8 cellular contexts compared by ENCODE assay signal in the genomic region with DNA sequence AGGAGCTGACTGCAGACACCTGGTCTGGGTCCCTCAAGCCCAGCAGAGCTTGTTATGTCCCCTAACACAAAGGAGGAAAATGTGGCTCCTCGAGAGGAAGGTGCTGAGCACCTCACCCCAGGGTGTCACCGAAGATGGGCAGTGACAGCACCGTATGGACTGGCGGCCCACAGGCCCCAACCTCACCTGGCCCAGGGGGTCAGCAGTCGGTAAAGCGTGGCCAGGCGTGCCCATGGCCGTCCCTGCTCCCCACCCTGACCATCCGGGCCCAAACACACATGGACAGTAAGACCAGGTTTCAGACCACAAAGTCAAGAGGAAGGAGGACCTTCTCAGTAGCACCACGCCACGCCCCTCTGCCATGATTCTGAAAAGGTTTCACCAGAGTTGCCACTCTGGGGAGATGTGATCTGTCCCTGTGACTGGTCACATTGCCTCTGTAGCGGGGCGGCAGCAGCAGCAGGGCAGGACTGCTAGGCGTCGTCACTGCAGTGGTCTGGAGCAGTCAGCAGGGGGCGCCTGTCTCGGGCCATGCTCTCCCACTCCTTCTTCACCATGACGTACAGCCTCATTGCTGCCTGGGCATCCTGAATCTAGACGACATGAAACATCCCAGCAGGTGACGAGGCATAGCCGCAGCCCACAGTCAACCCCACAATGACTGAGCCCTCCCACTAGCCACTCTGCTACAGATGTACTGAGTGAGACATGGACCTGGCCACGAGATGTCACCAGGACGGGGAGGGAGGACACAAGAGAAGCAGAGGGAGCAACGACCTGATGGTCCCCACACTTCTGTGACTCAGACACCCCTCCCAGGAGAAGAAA. TPM values are rescaled to one million over a fixed set of nuclear protein-coding genes. Genes with fewer than 3 reads are reported as not detected.
DNase-seq lines count a peak whose midpoint lies in the region; ATAC-seq and TF ChIP-seq lines count a peak whose summit lies in the region.

No MANE protein-coding gene starts in this region.

- peaks cover 59% of the 10 kb centered on the region for H3K36me3 ChIP-seq in DND-41 (ENCODE audit: insufficient read depth, low read length)

- TF ChIP-seq CTCF in DND-41 (IDR thresholded peaks at IDR 0.05; ENCODE audit: borderline replicate concordance, extremely low read depth, low read length, poor library complexity, severe bottlenecking), result peak; percentile 85
- TF ChIP-seq CTCF in choroid plexus epithelial cell (conservative IDR thresholded peaks at IDR 0.05; ENCODE audit: low read depth, low read length), result peak; percentile 93
- TF ChIP-seq CTCF in lower leg skin (IDR thresholded peaks at IDR 0.05), result peak in 1 of 3 donors; percentile 89

- TF ChIP-seq POLR2A in lower leg skin (IDR thresholded peaks at IDR 0.05), result no peak

- H3K4me3 ChIP-seq in DND-41 (ENCODE audit: low read depth in 1 of 2, low read length in 2 of 2) (no peak overlapping the region), choroid plexus epithelial cell (ENCODE audit: low read depth, low read length) (no peak overlapping the region), lower leg skin (ENCODE audit: low read depth, poor library complexity, severe bottlenecking) (no peak overlapping the region)

- no peaks in the 10 kb centered on the region for H3K79me2 ChIP-seq in DND-41 (ENCODE audit: insufficient read depth, low read length)

- no peaks in the 10 kb centered on the region for H3K9me3 ChIP-seq in DND-41 (ENCODE audit: insufficient read depth, low read length, severe bottlenecking)

- WGBS in lower leg skin, 2 donors, result 55 to 62% methylated on average over 24 of the region's 24 CpGs

- no peaks in the 10 kb centered on the region for H3K27me3 ChIP-seq in DND-41 (ENCODE audit: insufficient read depth, low read length, poor library complexity)

- H2AFZ ChIP-seq in DND-41 (ENCODE audit: low read depth, low read length), result no peak overlapping the region

- peaks cover 15% of the 10 kb centered on the region for H4K20me1 ChIP-seq in DND-41 (ENCODE audit: insufficient read depth, low read length)

- H3K27ac ChIP-seq in DND-41 (ENCODE audit: low read length), result no peak overlapping the region

- no peak overlapping the region for H3K9ac ChIP-seq in DND-41 (ENCODE audit: low read depth, low read length)

- ATAC-seq in DND-41 (ENCODE audit: insufficient read depth, low read depth) (peak; percentile 87), HG03045 (IDR thresholded peaks at IDR 0.05; ENCODE audit: unreplicated experiment) (peak; percentile 48)

- DNase-seq in DND-41, result peak; percentile 67
- peak; percentile 61 for DNase-seq in NCI-H69 (lab: John Stamatoyannopoulos, UW)
- DNase-seq in activated CD4-positive, alpha-beta T cell treated with anti-CD3 and anti-CD28 coated beads, Interleukin-2, amount 50 U/mL, for 24 hours (ENCODE audit: low read depth in 1 of 2, low spot score in 1 of 2), result peak; percentile 63 to 69
- peak; percentile 85 for DNase-seq in choroid plexus epithelial cell (ENCODE audit: low read depth)
- peak; percentile 40 to 92 for DNase-seq in lower leg skin (ENCODE audit: low spot score in 2 of 2)
- DNase-seq in stimulated activated CD4-positive, alpha-beta T cell treated with anti-CD3 and anti-CD28 coated beads, TNF-alpha, amount 100 ng/mL, for 24 hours (ENCODE audit: low read depth in 3 of 3), result peak; percentile 63 to 80 (median 73)
- DNase-seq in GOT3 (lab: John Stamatoyannopoulos, UW), result no peak

- no peaks in the 10 kb centered on the region for H3K4me1 ChIP-seq in DND-41 (ENCODE audit: insufficient read depth, low read length)

- intact Hi-C loops in lower leg skin (cut with DNase I; ENCODE audit: low total_unique reads), result loop anchor here (5.0 kb wide), 1 partner anchor 81 kb away; no protein-coding TSS in a partner anchor

- no peak overlapping the region for H3K4me2 ChIP-seq in DND-41 (ENCODE audit: insufficient read depth, low read length)

RNA-seq across cellular contexts. Expression of a gene that starts 11.1 kb away (rescaled TPM):
- 10 to 100 TPM; 18.8 to 26.5 (median 24.6) TPM for total RNA-seq in lower leg skin

RNA-seq across cellular contexts. Expression of a gene that starts 15.5 kb away (rescaled TPM):
- total RNA-seq in lower leg skin, result 1 to 10 TPM; 1.1 to 2.7 (median 1.8) TPM

RNA-seq across cellular contexts. Expression of a gene that starts 30.5 kb away (rescaled TPM):
- 1 to 10 TPM in 2 of 4 donors, under 1 TPM in 1, not detected in 1; 0.54 to 7.0 (median 3.7) TPM for total RNA-seq in lower leg skin

RNA-seq across cellular contexts. Expression of a gene that starts 30.8 kb away (rescaled TPM):
- 100 to 1,000 TPM in 2 of 4 donors, 10 to 100 TPM in 2; 84.2 to 114 (median 100) TPM for total RNA-seq in lower leg skin

RNA-seq across cellular contexts. Expression of a gene that starts 50.3 kb away (rescaled TPM):
- 10 to 100 TPM; 31.2 to 40.7 (median 35.4) TPM for total RNA-seq in lower leg skin
